ENCODE assay signal across 1 cellular context in genomic region chr2:134711622-134712125, GRCh38.
TF ChIP-seq lines count a peak whose summit lies in the region.

No MANE protein-coding gene starts in this region.

TF ChIP-seq in WTC11, 78 proteins besides CTCF, POLR2A, EP300 and RAD21 (continued from another document):
- no peak for TF ChIP-seq ATF2 (CRISPR knock-in tag; IDR thresholded peaks at IDR 0.05; ENCODE audit: borderline replicate concordance, low read depth)
